ENCODE assay signal across 21 cellular contexts in genomic region chr16:2839650-2840450, GRCh38. TPM values are rescaled to one million over a fixed set of nuclear protein-coding genes. Genes with fewer than 3 reads are reported as not detected.
DNase-seq lines count a peak whose midpoint lies in the region; ATAC-seq, FAIRE-seq and TF ChIP-seq lines count a peak whose summit lies in the region.
"Had no signal": no experiment of that assay in that cellular context is flagged by ENCODE, and none has a peak within 500 bp of the region (broad histone marks: within the 10 kb centered on the region; RNA-seq: fewer than 3 reads in every experiment).

No MANE protein-coding gene starts in this region.

- DNase-seq in activated T-cell treated with anti-CD3 and anti-CD28 coated beads, Interleukin-2, amount 50 U/mL, for 24 hours = no peak
- DNase-seq in activated T-cell treated with anti-CD3 and anti-CD28 coated beads for 4 hours = no peak
- DNase-seq in RWPE2 (ENCODE audit: low spot score) = peak; percentile 51
- peak; percentile 27 for DNase-seq in lower lobe of right lung
- DNase-seq in urothelium cell line (ENCODE audit: low spot score) = no peak
- DNase-seq in UCSD-AML1 (lab: John Stamatoyannopoulos, UW; ENCODE audit: unreplicated experiment) = no peak
- no peak for DNase-seq in NCI-H2196 (lab: John Stamatoyannopoulos, UW; ENCODE audit: unreplicated experiment)
- DNase-seq in SIG-M5 treated with dmso at 0.1 percent for 504 hours (lab: John Stamatoyannopoulos, UW; ENCODE audit: unreplicated experiment) = no peak
- DNase-seq: ACHN, activated gamma-delta T cell, NCI-H1092, T-helper 9 cell, transverse colon had no signal

- peak; percentile 35 for FAIRE-seq in urothelium cell line (lab: Jason Lieb, UNC)
- FAIRE-seq: GM19239 had no signal

- intact Hi-C loops in lower lobe of right lung (cut with DNase I) = no loop called here

- H3K27me3 ChIP-seq in RWPE2 (ENCODE audit: insufficient read depth, poor library complexity, severe bottlenecking) = no peaks in the 10 kb centered on the region
- peaks cover 3% of the 10 kb centered on the region for H3K27me3 ChIP-seq in lower lobe of right lung (ENCODE audit: low read depth)
- H3K27me3 ChIP-seq: hepatocyte had no signal

- TF ChIP-seq CTCF in RWPE2 (IDR thresholded peaks at IDR 0.05; ENCODE audit: poor library complexity, severe bottlenecking) = no peak
- TF ChIP-seq CTCF in lower lobe of right lung (IDR thresholded peaks at IDR 0.05) = no peak

- H3K4me1 ChIP-seq in RWPE2 (ENCODE audit: insufficient read depth, poor library complexity, severe bottlenecking) (peaks cover 18% of the 10 kb centered on the region), lower lobe of right lung (peaks cover 15% of the 10 kb centered on the region)
- H3K4me1 ChIP-seq: neural progenitor cell, prostate gland had no signal

- H3K27ac Mint-ChIP-seq in activated T-cell treated with anti-CD3 and anti-CD28 coated beads, Interleukin-2, amount 50 U/mL, for 24 hours = peak overlapping the region; percentile 22
- H3K27ac Mint-ChIP-seq: neural progenitor cell had no signal

- ATAC-seq in RWPE2 (ENCODE audit: low read depth) = no peak
- ATAC-seq in lower lobe of right lung = no peak

- H3K36me3 ChIP-seq in RWPE2 (ENCODE audit: low read depth) = no peaks in the 10 kb centered on the region
- H3K36me3 ChIP-seq in lower lobe of right lung = no peaks in the 10 kb centered on the region
- H3K36me3 ChIP-seq: neural progenitor cell, prostate gland, transverse colon had no signal

- H3K9me3 ChIP-seq in RWPE2 (ENCODE audit: severe bottlenecking) (no peaks in the 10 kb centered on the region), lower lobe of right lung (no peaks in the 10 kb centered on the region)
- H3K9me3 ChIP-seq: mucosa of descending colon, prostate gland, transverse colon had no signal

- H3K4me3 ChIP-seq in RWPE2 (ENCODE audit: severe bottlenecking) = no peak overlapping the region
- H3K4me3 ChIP-seq in lower lobe of right lung = no peak overlapping the region
- H3K4me3 ChIP-seq: hepatocyte, mucosa of descending colon, neural progenitor cell, prostate gland, transverse colon had no signal

- no peak overlapping the region for H3K4me3 Mint-ChIP-seq in activated T-cell treated with anti-CD3 and anti-CD28 coated beads, Interleukin-2, amount 50 U/mL, for 24 hours
- H3K4me3 Mint-ChIP-seq: brain had no signal

- H3K9me3 Mint-ChIP-seq in activated T-cell treated with anti-CD3 and anti-CD28 coated beads, Interleukin-2, amount 50 U/mL, for 24 hours = peaks cover 3% of the 10 kb centered on the region
- H3K9me3 Mint-ChIP-seq: neural progenitor cell had no signal

- H3K4me1 Mint-ChIP-seq in activated T-cell treated with anti-CD3 and anti-CD28 coated beads, Interleukin-2, amount 50 U/mL, for 24 hours (ENCODE audit: low read depth) = peaks cover 44% of the 10 kb centered on the region

- no peaks in the 10 kb centered on the region for H3K27me3 Mint-ChIP-seq in activated T-cell treated with anti-CD3 and anti-CD28 coated beads, Interleukin-2, amount 50 U/mL, for 24 hours

- H3K27ac ChIP-seq in RWPE2 (ENCODE audit: poor library complexity, severe bottlenecking) = no peak overlapping the region
- no peak overlapping the region for H3K27ac ChIP-seq in lower lobe of right lung
- H3K27ac ChIP-seq: hepatocyte, neural progenitor cell, prostate gland, transverse colon had no signal

- no peaks in the 10 kb centered on the region for H3K36me3 Mint-ChIP-seq in activated T-cell treated with anti-CD3 and anti-CD28 coated beads, Interleukin-2, amount 50 U/mL, for 24 hours (ENCODE audit: low read depth)
- H3K36me3 Mint-ChIP-seq: brain, neural progenitor cell had no signal

RNA-seq across cellular contexts. Expression of gene ZG16B, which starts 9.7 kb away (rescaled TPM):
- total RNA-seq in lower lobe of right lung = 4.5 TPM

RNA-seq across cellular contexts. Expression of gene PRSS22, which starts 18.1 kb away (rescaled TPM):
- 15.3 TPM for total RNA-seq in lower lobe of right lung

RNA-seq across cellular contexts. Expression of gene PRSS21, which starts 22.8 kb away (rescaled TPM):
- total RNA-seq in lower lobe of right lung = 26.5 TPM
- total RNA-seq: hepatocyte had no signal

RNA-seq across cellular contexts. Expression of gene PRSS41, which starts 41.6 kb away (rescaled TPM):
- total RNA-seq in lower lobe of right lung = not detected
- total RNA-seq: esophagus mucosa, hepatocyte, liver, mucosa of descending colon, prostate gland, transverse colon had no signal

RNA-seq across cellular contexts. Expression of gene FLYWCH2, which starts 43.2 kb away (rescaled TPM):
- total RNA-seq in lower lobe of right lung = 27.8 TPM

Comparison
In these comparisons a context has a peak if more than half of its experiments do, and no peak if none do; other contexts are left out.
1. DNase-seq: peak in RWPE2 (single experiment) and lower lobe of right lung (single experiment); none in activated T-cell treated with anti-CD3 and anti-CD28 coated beads, Interleukin-2, amount 50 U/mL, for 24 hours (single experiment), activated T-cell treated with anti-CD3 and anti-CD28 coated beads for 4 hours (single experiment), urothelium cell line (single experiment), UCSD-AML1 (single experiment), NCI-H2196 (single experiment) and SIG-M5 treated with dmso at 0.1 percent for 504 hours (single experiment).